ENCODE assay signal across 1 cellular context in the genomic region with DNA sequence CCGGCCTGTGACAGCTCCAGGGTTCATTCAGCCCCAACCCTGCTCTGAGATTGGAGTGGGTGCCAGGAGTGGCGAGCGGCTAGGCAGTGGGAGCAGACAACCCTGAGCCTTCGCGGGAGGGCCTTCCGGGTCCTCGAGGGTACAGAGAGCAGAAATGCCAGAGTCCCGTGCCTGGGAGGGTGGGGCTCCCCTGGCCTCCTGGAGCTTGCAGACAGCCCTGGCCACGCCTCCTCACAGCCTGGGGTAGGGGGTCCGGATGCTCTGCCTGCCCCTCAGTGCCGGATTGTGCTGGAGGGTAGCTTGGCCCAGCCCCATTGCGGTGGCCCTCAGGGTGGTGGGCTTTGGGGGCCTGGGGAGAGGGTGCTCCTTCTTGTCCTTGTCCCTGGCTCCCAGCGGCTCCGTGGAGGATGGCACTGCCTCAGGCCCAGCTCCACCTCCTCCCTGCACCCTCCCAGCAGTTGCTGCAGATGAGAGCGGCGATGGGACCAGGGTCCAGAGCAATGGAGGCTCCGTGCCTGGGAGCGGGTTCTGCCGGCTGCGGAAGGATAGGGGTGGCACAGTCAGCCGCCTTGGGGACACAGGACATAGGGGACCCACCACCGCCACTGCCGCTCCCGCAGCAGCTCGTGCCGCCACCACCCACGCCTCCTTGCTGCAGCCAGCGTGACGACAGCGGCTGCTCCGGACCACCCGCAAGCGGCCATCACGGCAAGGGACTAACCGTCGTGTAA.
TF ChIP-seq lines count a peak whose summit lies in the region.

No MANE protein-coding gene starts in this region.

TF ChIP-seq in endothelial cell of umbilical vein, 7 proteins besides CTCF, POLR2A, EP300 and RAD21:
- TF ChIP-seq GATA2 (IDR thresholded peaks at IDR 0.05; ENCODE audit: insufficient read depth, insufficient read length, low read depth, low read length) (no peak), FOS (IDR thresholded peaks at IDR 0.05; ENCODE audit: borderline replicate concordance, insufficient read depth, low read length) (no peak), JUN (IDR thresholded peaks at IDR 0.05; ENCODE audit: borderline replicate concordance, insufficient read depth, insufficient read length, low read depth) (no peak)
